8 cellular contexts compared by ENCODE assay signal in genomic region chr16:425082-425718, GRCh38. TPM values are rescaled to one million over a fixed set of nuclear protein-coding genes. Genes with fewer than 3 reads are reported as not detected.
DNase-seq lines count a peak whose midpoint lies in the region; ATAC-seq and TF ChIP-seq lines count a peak whose summit lies in the region.

Gene RAB11FIP3 (plus strand): TSS chr16:425649. CDS start chr16:426007, 358 bp downstream.

- H3K36me3 ChIP-seq in SU-DHL-6 (ENCODE audit: low read length) (no peaks in the 10 kb centered on the region), transverse colon (no peaks in the 10 kb centered on the region)

- H3K9me2 ChIP-seq in SU-DHL-6 (replicated peaks; ENCODE audit: insufficient read depth, low read length), result no peaks in the 10 kb centered on the region

- peaks cover 4% of the 10 kb centered on the region for H3K36me3 Mint-ChIP-seq in activated naive CD8-positive, alpha-beta T cell treated with anti-CD3 and anti-CD28 coated beads, Interleukin-2, amount 10 ng/mL, durations not matched to agents 7 days and 5 days

- peak; percentile 33 for DNase-seq in GM04504 (ENCODE audit: low read depth)
- DNase-seq in HCEC 1CT, result peak; percentile 76
- DNase-seq in MV-4-11 (lab: John Stamatoyannopoulos, UW), result peak; percentile 62
- peak; percentile 94 for DNase-seq in activated naive CD8-positive, alpha-beta T cell treated with anti-CD3 and anti-CD28 coated beads, Interleukin-2, amount 10 ng/mL, durations not matched to agents 7 days and 5 days
- peak; percentile 92 for DNase-seq in Right ventricle myocardium superior
- peak; percentile 73 for DNase-seq in pons (ENCODE audit: low spot score)
- peak; percentile 85 for DNase-seq in transverse colon

- peak within 1 kb of the TSS; percentile 68 for H3K9ac ChIP-seq in SU-DHL-6 (ENCODE audit: low read length)

- WGBS in transverse colon (ENCODE audit: low coverage in 1 of 2), 2 donors, result 0% methylated on average over 24 of the region's 77 CpGs; no CpG with 5 or more reads in 1 of the 2 donors

- peak within 1 kb of the TSS; percentile 86 for H3K4me3 Mint-ChIP-seq in activated naive CD8-positive, alpha-beta T cell treated with anti-CD3 and anti-CD28 coated beads, Interleukin-2, amount 10 ng/mL, durations not matched to agents 7 days and 5 days

- peaks cover 19% of the 10 kb centered on the region for H3K4me1 Mint-ChIP-seq in activated naive CD8-positive, alpha-beta T cell treated with anti-CD3 and anti-CD28 coated beads, Interleukin-2, amount 10 ng/mL, durations not matched to agents 7 days and 5 days

- TF ChIP-seq POLR2A in transverse colon (IDR thresholded peaks at IDR 0.05), result peak; percentile 37

- peak within 1 kb of the TSS; percentile 84 for H2AFZ ChIP-seq in SU-DHL-6 (ENCODE audit: low read depth, low read length, severe bottlenecking)

- peaks cover 10 to 41% (median 26%) of the 10 kb centered on the region in 4 donors for H3K4me1 ChIP-seq in transverse colon

- 0 out of 2 replicates have a peak, but pooled peaks cover 8% of the 10 kb centered on the region for H3F3A ChIP-seq in SU-DHL-6 (ENCODE audit: insufficient read depth)

- peak; percentile 95 for ATAC-seq in activated naive CD8-positive, alpha-beta T cell treated with anti-CD3 and anti-CD28 coated beads, Interleukin-2, amount 10 ng/mL, durations not matched to agents 7 days and 5 days (ENCODE audit: low read depth)
- ATAC-seq in Right ventricle myocardium superior (ENCODE audit: poor library complexity), result peak; percentile 91

- no peaks in the 10 kb centered on the region for H3K9me3 ChIP-seq in SU-DHL-6 (ENCODE audit: insufficient read depth, low read length)
- H3K9me3 ChIP-seq in transverse colon, result no peaks in the 10 kb centered on the region

- no peak for TF ChIP-seq EP300 in transverse colon (IDR thresholded peaks at IDR 0.05; ENCODE audit: low read depth)

- peak within 1 kb of the TSS; percentile 43; the same call in 1 of the 2 replicates for H3K27ac ChIP-seq in SU-DHL-6 (ENCODE audit: low read depth, low read length)
- peak within 1 kb of the TSS; percentile 87 to 95 (median 91) for H3K27ac ChIP-seq in transverse colon

- peak within 1 kb of the TSS; percentile 76 for H3K27ac Mint-ChIP-seq in activated naive CD8-positive, alpha-beta T cell treated with anti-CD3 and anti-CD28 coated beads, Interleukin-2, amount 10 ng/mL, durations not matched to agents 7 days and 5 days

- POLR2A ChIA-PET in activated naive CD8-positive, alpha-beta T cell treated with anti-CD3 and anti-CD28 coated beads, Interleukin-2, amount 10 ng/mL, durations not matched to agents 7 days and 5 days (lab: Charles Lee), result interaction anchor here (2.4 kb wide), 1 partner anchor 24 kb away, joined by 13 read pairs; the partner anchor contains the start of gene DECR2

- H3K4me2 ChIP-seq in SU-DHL-6 (ENCODE audit: low read depth, low read length, poor library complexity, severe bottlenecking), result peak within 1 kb of the TSS; percentile 65

- H3K4me3 ChIP-seq in SU-DHL-6 (ENCODE audit: insufficient read depth, low read length, poor library complexity, severe bottlenecking) (peak within 1 kb of the TSS; percentile 60), transverse colon (peak within 1 kb of the TSS; percentile 48 to 79 (median 56))

- in situ Hi-C loops in transverse colon (cut with MboI; ENCODE audit: low pct_ligation_motif_present in 1 of 4, low pct_unique_long_range_greater_than_20kb in 1 of 4, low sequenced_read_pairs in 3 of 4), result no loop called here

- H4K20me1 ChIP-seq in SU-DHL-6 (ENCODE audit: low read depth, low read length), result peaks cover 3% of the 10 kb centered on the region; the same call in 1 of the 2 replicates

- TF ChIP-seq CTCF in SU-DHL-6 (IDR thresholded peaks at IDR 0.05; ENCODE audit: insufficient read depth, low read length, poor library complexity, severe bottlenecking) (peak; percentile 13), transverse colon (IDR thresholded peaks at IDR 0.05) (peak in 2 of 5 experiments; percentile 15 to 23)

- H3K79me2 ChIP-seq in SU-DHL-6 (ENCODE audit: insufficient read depth, low read length), result peaks cover 14% of the 10 kb centered on the region

- intact Hi-C loops in Right ventricle myocardium superior (cut with DNase I), result loop anchor here (10.0 kb wide), 1 partner anchor 100 kb away; the partner anchor contains the start of gene CAPN15
- intact Hi-C loops in transverse colon (cut with DNase I; ENCODE audit: low total_unique reads), result no loop called here

- no peaks in the 10 kb centered on the region for H3K9me3 Mint-ChIP-seq in activated naive CD8-positive, alpha-beta T cell treated with anti-CD3 and anti-CD28 coated beads, Interleukin-2, amount 10 ng/mL, durations not matched to agents 7 days and 5 days

- H3K27me3 ChIP-seq in SU-DHL-6 (ENCODE audit: low read length), result no peaks in the 10 kb centered on the region
- H3K27me3 ChIP-seq in transverse colon, result peaks cover 9% of the 10 kb centered on the region

- peaks cover 17% of the 10 kb centered on the region for H3K27me3 Mint-ChIP-seq in activated naive CD8-positive, alpha-beta T cell treated with anti-CD3 and anti-CD28 coated beads, Interleukin-2, amount 10 ng/mL, durations not matched to agents 7 days and 5 days

RNA-seq across cellular contexts. Expression of gene RAB11FIP3, which starts in this region (rescaled TPM):
- total RNA-seq in activated naive CD8-positive, alpha-beta T cell treated with anti-CD3 and anti-CD28 coated beads, Interleukin-2, amount 10 ng/mL, durations not matched to agents 7 days and 5 days, result 10 to 100 TPM; 28.8 to 29.3 TPM
- 25.4 TPM for total RNA-seq in Right ventricle myocardium superior
- 10 to 100 TPM; 21.6 to 56.5 (median 42.2) TPM for total RNA-seq in transverse colon

Comparison
In these comparisons a context has a peak if more than half of its experiments do, and no peak if none do; other contexts are left out.
1. Peak in every context shown above with its lines: DNase-seq, ATAC-seq, H3K4me3 ChIP-seq and H3K27ac ChIP-seq.
2. DNase-seq: peak in every context shown above with its lines; median percentile 94 in activated naive CD8-positive, alpha-beta T cell treated with anti-CD3 and anti-CD28 coated beads, Interleukin-2, amount 10 ng/mL, durations not matched to agents 7 days and 5 days; 92 in Right ventricle myocardium superior; 85 in transverse colon; 76 in HCEC 1CT; 73 in pons; 62 in MV-4-11; 33 in GM04504.